In the genomic region with DNA sequence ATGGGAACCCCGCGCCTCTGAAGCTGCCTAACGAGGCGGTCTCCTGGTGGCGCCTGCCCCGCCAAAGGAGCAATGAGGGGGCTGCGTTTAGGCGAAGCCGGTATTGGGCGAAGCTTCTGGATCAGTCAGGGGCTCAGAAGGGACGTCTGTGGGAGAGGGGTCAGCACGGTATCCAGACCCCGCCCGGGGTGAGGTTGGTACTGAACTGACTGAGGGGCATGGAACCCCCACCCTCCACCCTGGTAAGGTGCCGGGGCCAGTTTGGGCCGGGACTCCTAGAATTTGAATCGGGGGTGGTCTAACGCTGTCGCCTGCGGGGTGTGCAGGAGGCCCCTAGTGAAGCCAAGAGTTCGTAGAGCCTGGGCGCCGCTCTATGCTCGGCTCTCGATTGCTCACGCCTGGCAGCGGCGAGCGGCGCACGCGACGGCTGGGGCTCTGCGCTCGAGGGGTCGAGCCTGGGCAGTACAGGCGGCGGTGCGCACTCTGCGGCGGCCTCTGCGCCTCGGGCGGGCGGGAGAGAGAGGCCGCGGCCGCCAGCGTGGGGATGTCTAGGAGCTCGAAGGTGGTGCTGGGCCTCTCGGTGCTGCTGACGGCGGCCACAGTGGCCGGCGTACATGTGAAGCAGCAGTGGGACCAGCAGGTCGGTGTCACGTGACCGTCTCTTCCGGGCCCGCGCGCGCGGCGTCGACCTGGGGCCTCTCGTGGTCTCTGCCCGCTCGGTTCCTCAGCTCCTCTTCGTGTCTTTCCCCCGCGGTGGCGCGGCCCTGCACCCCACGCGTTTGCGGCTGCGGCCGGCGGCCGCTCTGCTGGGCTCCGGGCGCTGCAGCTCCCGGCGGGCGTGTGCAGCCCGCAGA, we compare ENCODE assay signal across 1 cellular context.
TF ChIP-seq lines count a peak whose summit lies in the region.

A gene with protein sequence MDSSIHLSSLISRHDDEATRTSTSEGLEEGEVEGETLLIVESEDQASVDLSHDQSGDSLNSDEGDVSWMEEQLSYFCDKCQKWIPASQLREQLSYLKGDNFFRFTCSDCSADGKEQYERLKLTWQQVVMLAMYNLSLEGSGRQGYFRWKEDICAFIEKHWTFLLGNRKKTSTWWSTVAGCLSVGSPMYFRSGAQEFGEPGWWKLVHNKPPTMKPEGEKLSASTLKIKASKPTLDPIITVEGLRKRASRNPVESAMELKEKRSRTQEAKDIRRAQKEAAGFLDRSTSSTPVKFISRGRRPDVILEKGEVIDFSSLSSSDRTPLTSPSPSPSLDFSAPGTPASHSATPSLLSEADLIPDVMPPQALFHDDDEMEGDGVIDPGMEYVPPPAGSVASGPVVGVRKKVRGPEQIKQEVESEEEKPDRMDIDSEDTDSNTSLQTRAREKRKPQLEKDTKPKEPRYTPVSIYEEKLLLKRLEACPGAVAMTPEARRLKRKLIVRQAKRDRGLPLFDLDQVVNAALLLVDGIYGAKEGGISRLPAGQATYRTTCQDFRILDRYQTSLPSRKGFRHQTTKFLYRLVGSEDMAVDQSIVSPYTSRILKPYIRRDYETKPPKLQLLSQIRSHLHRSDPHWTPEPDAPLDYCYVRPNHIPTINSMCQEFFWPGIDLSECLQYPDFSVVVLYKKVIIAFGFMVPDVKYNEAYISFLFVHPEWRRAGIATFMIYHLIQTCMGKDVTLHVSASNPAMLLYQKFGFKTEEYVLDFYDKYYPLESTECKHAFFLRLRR (plus strand): TSS at position 452 of the 854 bp plus-strand sequence. CDS start 4,798 bp downstream, outside the sequence.
TSS of gene PET117 (plus strand) at position 452 of the 854 bp plus-strand sequence. CDS start at position 545, 93 bp downstream.

TF ChIP-seq in HEK293, 187 proteins besides CTCF, POLR2A, EP300 and RAD21 (continued from another document):
- TF ChIP-seq, protein P1, sequence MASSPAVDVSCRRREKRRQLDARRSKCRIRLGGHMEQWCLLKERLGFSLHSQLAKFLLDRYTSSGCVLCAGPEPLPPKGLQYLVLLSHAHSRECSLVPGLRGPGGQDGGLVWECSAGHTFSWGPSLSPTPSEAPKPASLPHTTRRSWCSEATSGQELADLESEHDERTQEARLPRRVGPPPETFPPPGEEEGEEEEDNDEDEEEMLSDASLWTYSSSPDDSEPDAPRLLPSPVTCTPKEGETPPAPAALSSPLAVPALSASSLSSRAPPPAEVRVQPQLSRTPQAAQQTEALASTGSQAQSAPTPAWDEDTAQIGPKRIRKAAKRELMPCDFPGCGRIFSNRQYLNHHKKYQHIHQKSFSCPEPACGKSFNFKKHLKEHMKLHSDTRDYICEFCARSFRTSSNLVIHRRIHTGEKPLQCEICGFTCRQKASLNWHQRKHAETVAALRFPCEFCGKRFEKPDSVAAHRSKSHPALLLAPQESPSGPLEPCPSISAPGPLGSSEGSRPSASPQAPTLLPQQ (tag by site-specific recombination; IDR thresholded peaks at IDR 0.05), result peak; percentile 90
- TF ChIP-seq ZNF621 (tag by site-specific recombination; IDR thresholded peaks at IDR 0.05) (no peak), ZNF549 (tag by site-specific recombination; IDR thresholded peaks at IDR 0.05) (no peak), ZBTB20 (tag by site-specific recombination; IDR thresholded peaks at IDR 0.05) (peak; percentile 51; the same call in 1 of the 2 replicates), YY2 (tag by site-specific recombination; IDR thresholded peaks at IDR 0.05) (0 out of 2 replicates have a peak, but pooled peaks have one; percentile 30), WT1 (tag by site-specific recombination; IDR thresholded peaks at IDR 0.05) (no peak), ZNF561 (tag by site-specific recombination; IDR thresholded peaks at IDR 0.05; ENCODE audit: borderline replicate concordance) (peak; percentile 63; the same call in 1 of the 2 replicates), SETDB1 (IDR thresholded peaks at IDR 0.05; ENCODE audit: insufficient read length, low read length) (peak; percentile 66), KLF1 (tag by site-specific recombination; IDR thresholded peaks at IDR 0.05) (0 out of 2 replicates have a peak, but pooled peaks have one; percentile 9), INSM2 (tag by site-specific recombination; IDR thresholded peaks at IDR 0.05) (peak; percentile 59), FEZF1 (tag by site-specific recombination; IDR thresholded peaks at IDR 0.05) (no peak), GLI2 (tag by site-specific recombination; IDR thresholded peaks at IDR 0.05; ENCODE audit: borderline replicate concordance, low read depth) (no peak), ZSCAN30 (tag by site-specific recombination; IDR thresholded peaks at IDR 0.05) (no peak; the same call in 1 of the 2 replicates), PRDM10 (tag by site-specific recombination; IDR thresholded peaks at IDR 0.05) (peak; percentile 75), ZBTB8A (tag by site-specific recombination; IDR thresholded peaks at IDR 0.05) (peak; percentile 44), ZNF433 (tag by site-specific recombination; IDR thresholded peaks at IDR 0.05; ENCODE audit: low read depth) (no peak), ZFP69B (tag by site-specific recombination; IDR thresholded peaks at IDR 0.05) (peak; percentile 61; the same call in 1 of the 2 replicates), ZNF335 (tag by site-specific recombination; conservative IDR thresholded peaks at IDR 0.05) (peak; percentile 59), SP2 (tag by site-specific recombination; IDR thresholded peaks at IDR 0.05) (peak; percentile 18), SALL2 (tag by site-specific recombination; IDR thresholded peaks at IDR 0.05; ENCODE audit: borderline replicate concordance) (no peak), GLIS2 (tag by site-specific recombination; IDR thresholded peaks at IDR 0.05) (peak; percentile 46; the same call in 1 of the 2 replicates), BCL11A (tag by site-specific recombination; IDR thresholded peaks at IDR 0.05; ENCODE audit: low read depth) (no peak), ZEB2 (tag by site-specific recombination; IDR thresholded peaks at IDR 0.05) (peak; percentile 63; the same call in 1 of the 2 replicates), OSR2 (tag by site-specific recombination; IDR thresholded peaks at IDR 0.05) (no peak), RBAK (tag by site-specific recombination; IDR thresholded peaks at IDR 0.05) (no peak), ZNF76 (tag by site-specific recombination; IDR thresholded peaks at IDR 0.05; ENCODE audit: borderline replicate concordance, low read depth) (peak; percentile 67; the same call in 1 of the 2 replicates), EGR2 (tag by site-specific recombination; IDR thresholded peaks at IDR 0.05; ENCODE audit: low read depth) (no peak)
- TF ChIP-seq, protein P2, sequence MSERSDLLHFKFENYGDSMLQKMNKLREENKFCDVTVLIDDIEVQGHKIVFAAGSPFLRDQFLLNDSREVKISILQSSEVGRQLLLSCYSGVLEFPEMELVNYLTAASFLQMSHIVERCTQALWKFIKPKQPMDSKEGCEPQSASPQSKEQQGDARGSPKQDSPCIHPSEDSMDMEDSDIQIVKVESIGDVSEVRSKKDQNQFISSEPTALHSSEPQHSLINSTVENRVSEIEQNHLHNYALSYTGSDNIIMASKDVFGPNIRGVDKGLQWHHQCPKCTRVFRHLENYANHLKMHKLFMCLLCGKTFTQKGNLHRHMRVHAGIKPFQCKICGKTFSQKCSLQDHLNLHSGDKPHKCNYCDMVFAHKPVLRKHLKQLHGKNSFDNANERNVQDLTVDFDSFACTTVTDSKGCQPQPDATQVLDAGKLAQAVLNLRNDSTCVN (tag by site-specific recombination; optimal IDR thresholded peaks at IDR 0.05), result peak; percentile 93
- TF ChIP-seq, protein P3, sequence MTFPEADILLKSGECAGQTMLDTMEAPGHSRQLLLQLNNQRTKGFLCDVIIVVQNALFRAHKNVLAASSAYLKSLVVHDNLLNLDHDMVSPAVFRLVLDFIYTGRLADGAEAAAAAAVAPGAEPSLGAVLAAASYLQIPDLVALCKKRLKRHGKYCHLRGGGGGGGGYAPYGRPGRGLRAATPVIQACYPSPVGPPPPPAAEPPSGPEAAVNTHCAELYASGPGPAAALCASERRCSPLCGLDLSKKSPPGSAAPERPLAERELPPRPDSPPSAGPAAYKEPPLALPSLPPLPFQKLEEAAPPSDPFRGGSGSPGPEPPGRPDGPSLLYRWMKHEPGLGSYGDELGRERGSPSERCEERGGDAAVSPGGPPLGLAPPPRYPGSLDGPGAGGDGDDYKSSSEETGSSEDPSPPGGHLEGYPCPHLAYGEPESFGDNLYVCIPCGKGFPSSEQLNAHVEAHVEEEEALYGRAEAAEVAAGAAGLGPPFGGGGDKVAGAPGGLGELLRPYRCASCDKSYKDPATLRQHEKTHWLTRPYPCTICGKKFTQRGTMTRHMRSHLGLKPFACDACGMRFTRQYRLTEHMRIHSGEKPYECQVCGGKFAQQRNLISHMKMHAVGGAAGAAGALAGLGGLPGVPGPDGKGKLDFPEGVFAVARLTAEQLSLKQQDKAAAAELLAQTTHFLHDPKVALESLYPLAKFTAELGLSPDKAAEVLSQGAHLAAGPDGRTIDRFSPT (tag by site-specific recombination; IDR thresholded peaks at IDR 0.05), result no peak
- TF ChIP-seq, protein P4, sequence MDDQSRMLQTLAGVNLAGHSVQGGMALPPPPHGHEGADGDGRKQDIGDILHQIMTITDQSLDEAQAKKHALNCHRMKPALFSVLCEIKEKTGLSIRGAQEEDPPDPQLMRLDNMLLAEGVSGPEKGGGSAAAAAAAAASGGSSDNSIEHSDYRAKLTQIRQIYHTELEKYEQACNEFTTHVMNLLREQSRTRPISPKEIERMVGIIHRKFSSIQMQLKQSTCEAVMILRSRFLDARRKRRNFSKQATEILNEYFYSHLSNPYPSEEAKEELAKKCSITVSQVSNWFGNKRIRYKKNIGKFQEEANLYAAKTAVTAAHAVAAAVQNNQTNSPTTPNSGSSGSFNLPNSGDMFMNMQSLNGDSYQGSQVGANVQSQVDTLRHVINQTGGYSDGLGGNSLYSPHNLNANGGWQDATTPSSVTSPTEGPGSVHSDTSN (CRISPR knock-in tag; IDR thresholded peaks at IDR 0.05), result peak; percentile 77; the same call in 1 of the 2 replicates
TF ChIP-seq in HEK293: peak in this region for 30.
